9 cellular contexts compared by ENCODE assay signal in genomic region chr6:35718911-35719381, GRCh38. TPM values are rescaled to one million over a fixed set of nuclear protein-coding genes. Genes with fewer than 3 reads are reported as not detected.
DNase-seq lines count a peak whose midpoint lies in the region; TF ChIP-seq lines count a peak whose summit lies in the region.
"Had no signal": no experiment of that assay in that cellular context is flagged by ENCODE, and none has a peak within 500 bp of the region (broad histone marks: within the 10 kb centered on the region; RNA-seq: fewer than 3 reads in every experiment).

No MANE protein-coding gene starts in this region.

- H3K9me3 ChIP-seq in esophagus squamous epithelium, result no peaks in the 10 kb centered on the region

- POLR2A ChIA-PET in RWPE1 (lab: Yijun Ruan, JAX; ENCODE audit: low non-redundant PET), result no interaction called here

- no peaks in the 10 kb centered on the region for H3K36me3 ChIP-seq in esophagus squamous epithelium

- WGBS in esophagus squamous epithelium, 2 donors, result 57 to 71% methylated on average over 2 of the region's 2 CpGs

- no peaks in the 10 kb centered on the region for H3K27me3 ChIP-seq in esophagus squamous epithelium

- peaks cover 18 to 66% (median 48%) of the 10 kb centered on the region in 3 donors for H3K4me1 ChIP-seq in esophagus squamous epithelium

- TF ChIP-seq CTCF in GM13976 (IDR thresholded peaks at IDR 0.05; ENCODE audit: borderline replicate concordance, control extremely low read depth, extremely low read depth, insufficient read depth, missing control alignments) (no peak), RWPE1 (conservative IDR thresholded peaks at IDR 0.05; ENCODE audit: low read depth) (no peak), esophagus squamous epithelium (IDR thresholded peaks at IDR 0.05) (no peak), GM20000 (IDR thresholded peaks at IDR 0.05; ENCODE audit: extremely low read depth, missing control alignments) (no peak)

- in situ Hi-C loops in GM13976 (cut with MboI; ENCODE audit: low sequenced_read_pairs, unreplicated experiment), result no loop called here

- CTCF ChIA-PET in RWPE1 (lab: Yijun Ruan, JAX), result interaction anchor here (0.7 kb wide), 1 partner anchor 717 kb away, joined by 4 read pairs; no protein-coding TSS in a partner anchor

- H3K4me3 ChIP-seq in esophagus squamous epithelium, result no peak overlapping the region
- peak overlapping the region; percentile 32 for H3K4me3 ChIP-seq in skeletal muscle cell (ENCODE audit: low read depth, low read length)

- intact Hi-C loops in esophagus squamous epithelium (cut with DNase I), result no loop called here

- H3K27ac ChIP-seq in RWPE1, result peak overlapping the region; percentile 44; the same call in 1 of the 2 replicates
- peak overlapping the region; percentile 18 to 100 (median 80) for H3K27ac ChIP-seq in esophagus squamous epithelium

- TF ChIP-seq POLR2A in esophagus squamous epithelium (IDR thresholded peaks at IDR 0.05), result no peak

- DNase-seq in GM13976 (ENCODE audit: low spot score) (peak; percentile 64), RWPE1 (ENCODE audit: low spot score) (no peak), esophagus squamous epithelium (lab: John Stamatoyannopoulos, UW) (no peak), skeletal muscle cell (ENCODE audit: low read depth) (peak; percentile 38), GM20000 (ENCODE audit: low spot score) (no peak), NCI-H146 treated with DMSO at 0.1 percent for 48 hours (lab: John Stamatoyannopoulos, UW; ENCODE audit: unreplicated experiment) (no peak), NCI-H2081 (lab: John Stamatoyannopoulos, UW) (no peak), germinal center (ENCODE audit: low spot score) (no peak)

RNA-seq across cellular contexts. Expression of gene ARMC12, which starts 17.9 kb away (rescaled TPM):
- 1 to 10 TPM in 1 of 4 donors, under 1 TPM in 1, not detected in 2; 0.26 to 1.5 TPM for total RNA-seq in esophagus squamous epithelium

RNA-seq across cellular contexts. Expression of gene FKBP5, which starts 30.2 kb away (rescaled TPM):
- 100 to 1,000 TPM in 2 of 4 donors, 10 to 100 TPM in 2; 65.0 to 273 (median 103) TPM for total RNA-seq in esophagus squamous epithelium

RNA-seq across cellular contexts. Expression of gene CLPSL2, which starts 57.5 kb away (rescaled TPM):
- not detected for total RNA-seq in esophagus squamous epithelium
- total RNA-seq: kidney epithelial cell had no signal

Comparison
In these comparisons a context has a peak if more than half of its experiments do, and no peak if none do; other contexts are left out.
1. DNase-seq: peak in GM13976 (single experiment) and skeletal muscle cell (single experiment); none in RWPE1 (single experiment), esophagus squamous epithelium (single experiment), GM20000 (single experiment), NCI-H146 treated with DMSO at 0.1 percent for 48 hours (single experiment), NCI-H2081 (0 of 2) and germinal center (single experiment).